Comparison of ENCODE assay signal across 8 cellular contexts in genomic region chr2:27133905-27134780, GRCh38. TPM values are rescaled to one million over a fixed set of nuclear protein-coding genes. Genes with fewer than 3 reads are reported as not detected.
DNase-seq lines count a peak whose midpoint lies in the region; ATAC-seq, FAIRE-seq and TF ChIP-seq lines count a peak whose summit lies in the region.

PREB (minus strand) TSS chr2:27134636; CDS start chr2:27134421, 215 bp downstream.

- peak; percentile 94 for DNase-seq in D721Med (ENCODE audit: insufficient read length, low spot score)
- peak; percentile 91 for DNase-seq in HuH-7.5 (ENCODE audit: low spot score)
- peak; percentile 99 for DNase-seq in OCI-LY7 (ENCODE audit: low spot score)
- DNase-seq in activated T-cell treated with anti-CD3 and anti-CD28 coated beads for 1 hour (ENCODE audit: low read depth), result peak; percentile 97
- peak; percentile 88 for DNase-seq in epidermal melanocyte (ENCODE audit: insufficient read length, low spot score)
- DNase-seq in stimulated activated CD8-positive, alpha-beta memory T cell treated with anti-CD3 and anti-CD28 coated beads, Interleukin-4, amount 100 ng/mL, for 1 hour (ENCODE audit: low read depth in 2 of 2, low spot score in 1 of 2), result peak; percentile 93 to 97

- peak; percentile 86 for ATAC-seq in GM21515 (IDR thresholded peaks at IDR 0.05; ENCODE audit: unreplicated experiment)

- H2AFZ ChIP-seq in OCI-LY7 (ENCODE audit: low read length), result peak within 1 kb of the TSS; percentile 87; the same call in 1 of the 2 replicates

- H3K27ac ChIP-seq in OCI-LY7 (ENCODE audit: low read depth, low read length, poor library complexity, severe bottlenecking), result peak within 1 kb of the TSS; percentile 68

- no peaks in the 10 kb centered on the region for H3K27me3 ChIP-seq in mononuclear cell (ENCODE audit: insufficient read depth, low read length)

- peaks cover 5% of the 10 kb centered on the region; the same call in 1 of the 2 replicates for H4K20me1 ChIP-seq in OCI-LY7 (ENCODE audit: insufficient read depth, low read length)

- H3K36me3 ChIP-seq in OCI-LY7 (ENCODE audit: insufficient read depth, low read length), result peaks cover 44% of the 10 kb centered on the region

- H3K4me3 ChIP-seq in OCI-LY7 (ENCODE audit: low read depth, low read length, poor library complexity, severe bottlenecking), result peak within 1 kb of the TSS; percentile 96
- H3K4me3 ChIP-seq in mononuclear cell (ENCODE audit: low read length), result peak within 1 kb of the TSS; percentile 95

- POLR2A ChIA-PET in OCI-LY7 (lab: Charles Lee), result interaction anchor here (0.5 to 2.2 kb wide), 20 partner anchors 9 to 1852 kb away, joined by 3 to 13 read pairs (median 4); partner anchors contain the start of genes ATRAID, SLC30A3 and SLC5A6

- intact Hi-C loops in OCI-LY7 (cut with micrococcal nuclease; ENCODE audit: unreplicated experiment), result loop anchor here (1.0 to 5.0 kb wide), 4 partner anchors 31 to 78 kb away; partner anchors contain the start of genes ATRAID and SLC5A6

- H3K4me1 ChIP-seq in OCI-LY7 (ENCODE audit: insufficient read depth, low read length, poor library complexity, severe bottlenecking), result peaks cover 20% of the 10 kb centered on the region
- H3K4me1 ChIP-seq in mononuclear cell (ENCODE audit: insufficient read depth, low read length), result peaks cover 18% of the 10 kb centered on the region

- FAIRE-seq in D721Med (lab: Jason Lieb, UNC), result no peak

- BruUV-seq in OCI-LY7 (replicated peaks; lab: Mats Ljungman, UMichigan), result no TSS peak

- H3K9me2 ChIP-seq in OCI-LY7 (ENCODE audit: insufficient read depth, low read length), result no peaks in the 10 kb centered on the region

- peak within 1 kb of the TSS; percentile 99 for H3K4me2 ChIP-seq in OCI-LY7 (ENCODE audit: low read length)

- H3K9me3 ChIP-seq in OCI-LY7 (ENCODE audit: low read length) (no peaks in the 10 kb centered on the region), mononuclear cell (ENCODE audit: low read depth, low read length) (no peaks in the 10 kb centered on the region)

- peaks cover 20% of the 10 kb centered on the region for H3K79me2 ChIP-seq in OCI-LY7 (ENCODE audit: insufficient read depth, low read depth, low read length)

- CTCF ChIA-PET in OCI-LY7 (lab: Charles Lee; ENCODE audit: unreplicated experiment), result interaction anchor here (0.5 to 1.7 kb wide), 14 partner anchors 9 to 288 kb away, joined by 3 to 18 read pairs (median 3); no protein-coding TSS in a partner anchor

- TF ChIP-seq CTCF in D721Med (IDR thresholded peaks at IDR 0.05; ENCODE audit: insufficient read depth, missing control alignments) (peak; percentile 30), OCI-LY7 (conservative IDR thresholded peaks at IDR 0.05; ENCODE audit: low read length) (peak; percentile 79)

RNA-seq across cellular contexts. Expression of gene PREB, which starts in this region (rescaled TPM):
- 113 and 116 TPM in 2 replicates for total RNA-seq in OCI-LY7 (2014; rRNA removed; shearing (Covaris generic))
- 96.8 and 106 TPM in 2 replicates for total RNA-seq in OCI-LY7 (2022)
- total RNA-seq in mononuclear cell, result 11.0 TPM

Comparison
In these comparisons a context has a peak if more than half of its experiments do, and no peak if none do; other contexts are left out.
1. Peak in every context shown above with its lines: DNase-seq, ATAC-seq, H3K4me3 ChIP-seq and H3K27ac ChIP-seq.